13 cellular contexts compared by ENCODE assay signal in genomic region chr6:156697224-156697623, GRCh38.
A peak's percentile ranks its signal among the peaks of the same experiment; 100 is the strongest.
DNase-seq lines count a peak whose midpoint lies in the region; ATAC-seq, FAIRE-seq and TF ChIP-seq lines count a peak whose summit lies in the region.
"Had no signal": no experiment of that assay in that cellular context is flagged by ENCODE, and none has a peak within 500 bp of the region (broad histone marks: within the 10 kb centered on the region; RNA-seq: fewer than 3 reads in every experiment).

No MANE protein-coding gene starts in this region.

- DNase-seq in memory B cell (ENCODE audit: low spot score in 2 of 2) (peak in 1 of 2 donors; percentile 22), pancreas (no peak), Kasumi-1 (lab: John Stamatoyannopoulos, UW) (no peak), small intestine (no peak)
- DNase-seq in activated naive CD4-positive, alpha-beta T cell treated with anti-CD3 and anti-CD28 coated beads, Interleukin-2, amount 50 U/mL, for 72 hours (ENCODE audit: low spot score in 2 of 2) = no peak
- DNase-seq: activated T-cell treated with anti-CD3 and anti-CD28 coated beads, Interleukin-2, amount 50 U/mL, for 48 hours; brain microvascular endothelial cell; DMS53; hippocampal formation had no signal

- H3K27ac ChIP-seq in pancreas = no peak overlapping the region
- H3K27ac ChIP-seq in small intestine (ENCODE audit: low read depth in 1 of 2, low read length in 1 of 2) = no peak overlapping the region
- H3K27ac ChIP-seq: brain microvascular endothelial cell had no signal

- 87 to 96% methylated on average over 3 of the region's 3 CpGs for WGBS in pancreas, 2 donors
- WGBS in small intestine, 3 donors = 78 to 83% (median 82%) methylated on average over 3 of the region's 3 CpGs

- FAIRE-seq in pancreas (lab: Jason Lieb, UNC) = no peak
- no peak for FAIRE-seq in small intestine (lab: Jason Lieb, UNC)

- no peaks in the 10 kb centered on the region for H3K9me3 Mint-ChIP-seq in memory B cell
- peaks cover 0 to 5% of the 10 kb centered on the region in 2 donors for H3K9me3 Mint-ChIP-seq in activated naive CD4-positive, alpha-beta T cell treated with anti-CD3 and anti-CD28 coated beads, Interleukin-2, amount 50 U/mL, for 72 hours
- H3K9me3 Mint-ChIP-seq: WTC11 had no signal

- no peaks in the 10 kb centered on the region for H3K27me3 ChIP-seq in pancreas
- no peaks in the 10 kb centered on the region for H3K27me3 ChIP-seq in small intestine (ENCODE audit: control insufficient read depth in 2 of 2, insufficient read depth in 2 of 2, low read length in 2 of 2)
- H3K27me3 ChIP-seq: brain microvascular endothelial cell had no signal

- no peaks in the 10 kb centered on the region for H3K27me3 Mint-ChIP-seq in memory B cell

- H3K4me1 ChIP-seq in pancreas = peaks cover 13 to 32% (median 13%) of the 10 kb centered on the region in 3 donors
- no peaks in the 10 kb centered on the region for H3K4me1 ChIP-seq in small intestine (ENCODE audit: control insufficient read depth in 2 of 2, insufficient read depth in 1 of 2, low read depth in 1 of 2, low read length in 1 of 2)

- H3K36me3 ChIP-seq in pancreas (no peaks in the 10 kb centered on the region), small intestine (ENCODE audit: control insufficient read depth in 2 of 2, insufficient read depth in 2 of 2, low read length in 2 of 2) (no peaks in the 10 kb centered on the region)
- H3K36me3 ChIP-seq: brain microvascular endothelial cell had no signal

- no peak for TF ChIP-seq CTCF in pancreas (IDR thresholded peaks at IDR 0.05)

- peak overlapping the region; percentile 89 for H3K27ac Mint-ChIP-seq in memory B cell
- no peak overlapping the region for H3K27ac Mint-ChIP-seq in activated naive CD4-positive, alpha-beta T cell treated with anti-CD3 and anti-CD28 coated beads, Interleukin-2, amount 50 U/mL, for 72 hours
- H3K27ac Mint-ChIP-seq: WTC11 had no signal

- no peaks in the 10 kb centered on the region for H3K36me3 Mint-ChIP-seq in memory B cell
- H3K36me3 Mint-ChIP-seq in activated naive CD4-positive, alpha-beta T cell treated with anti-CD3 and anti-CD28 coated beads, Interleukin-2, amount 50 U/mL, for 72 hours = no peaks in the 10 kb centered on the region
- H3K36me3 Mint-ChIP-seq: WTC11 had no signal

- H3K4me1 Mint-ChIP-seq in memory B cell = peaks cover 45% of the 10 kb centered on the region
- H3K4me1 Mint-ChIP-seq: WTC11 had no signal

- H3K4me3 ChIP-seq in pancreas (no peak overlapping the region), small intestine (ENCODE audit: low read depth in 1 of 2, low read length in 2 of 2) (no peak overlapping the region)

- intact Hi-C loops in pancreas (cut with DNase I) = no loop called here

- H3K4me3 Mint-ChIP-seq in memory B cell = peak overlapping the region; percentile 80
- H3K4me3 Mint-ChIP-seq: WTC11 had no signal

- H3K9me3 ChIP-seq in pancreas = no peaks in the 10 kb centered on the region
- H3K9me3 ChIP-seq in small intestine (ENCODE audit: control insufficient read depth, low read depth) = no peaks in the 10 kb centered on the region

- ATAC-seq in GM19035 (IDR thresholded peaks at IDR 0.05; ENCODE audit: unreplicated experiment) = peak; percentile 30
- ATAC-seq in GM21786 (IDR thresholded peaks at IDR 0.05; ENCODE audit: unreplicated experiment) = peak; percentile 32
- peak; percentile 42 for ATAC-seq in HG03439 (IDR thresholded peaks at IDR 0.05; ENCODE audit: unreplicated experiment)
- peak; percentile 53 for ATAC-seq in memory B cell (ENCODE audit: low read depth)
- ATAC-seq in activated naive CD4-positive, alpha-beta T cell treated with anti-CD3 and anti-CD28 coated beads, Interleukin-2, amount 50 U/mL, for 72 hours = no peak
- ATAC-seq in pancreas = no peak
- ATAC-seq: WTC11 had no signal

Comparison
In these comparisons a context has a peak if more than half of its experiments do, and no peak if none do; other contexts are left out.
1. ATAC-seq: peak in GM19035 (single experiment), GM21786 (single experiment), HG03439 (single experiment) and memory B cell (single experiment); none in activated naive CD4-positive, alpha-beta T cell treated with anti-CD3 and anti-CD28 coated beads, Interleukin-2, amount 50 U/mL, for 72 hours (0 of 2) and pancreas (0 of 4).